Comparison of ENCODE assay signal across 13 cellular contexts in genomic region chr17:74373838-74374606, GRCh38. TPM values are rescaled to one million over a fixed set of nuclear protein-coding genes. Genes with fewer than 3 reads are reported as not detected.
DNase-seq lines count a peak whose midpoint lies in the region; ATAC-seq and TF ChIP-seq lines count a peak whose summit lies in the region.
"Had no signal": no experiment of that assay in that cellular context is flagged by ENCODE, and none has a peak within 500 bp of the region (broad histone marks: within the 10 kb centered on the region; RNA-seq: fewer than 3 reads in every experiment).

No MANE protein-coding gene starts in this region.

- TF ChIP-seq CTCF in right atrium auricular region (IDR thresholded peaks at IDR 0.05) (no peak), WTC11 (IDR thresholded peaks at IDR 0.05) (no peak)

- peaks cover 2% of the 10 kb centered on the region; the same call in 1 of the 2 replicates for H3K27me3 Mint-ChIP-seq in WTC11 (ENCODE audit: low read depth)

- peaks cover 0 to 5% of the 10 kb centered on the region in 2 donors for H3K4me1 ChIP-seq in right atrium auricular region
- H3K4me1 ChIP-seq: prostate gland had no signal

- H3K27ac Mint-ChIP-seq in WTC11: no peak overlapping the region; the same call in 1 of the 2 replicates
- H3K27ac Mint-ChIP-seq: immature natural killer cell had no signal

- POLR2A ChIA-PET in WTC11 (lab: Charles Lee): no interaction called here

- no peak overlapping the region for H3K4me3 Mint-ChIP-seq in WTC11
- H3K4me3 Mint-ChIP-seq: immature natural killer cell had no signal

- no peaks in the 10 kb centered on the region for H3K9me3 Mint-ChIP-seq in WTC11
- H3K9me3 Mint-ChIP-seq: immature natural killer cell had no signal

- H3K27ac ChIP-seq in right atrium auricular region: no peak overlapping the region
- H3K27ac ChIP-seq: prostate gland had no signal

- no peak for DNase-seq in Right ventricle myocardium superior
- no peak for DNase-seq in right atrium auricular region (ENCODE audit: low spot score)
- DNase-seq in WTC11 (ENCODE audit: low spot score): no peak
- peak; percentile 85 for DNase-seq in medulla oblongata (ENCODE audit: extremely low spot score)
- DNase-seq in OCI-M1 (lab: John Stamatoyannopoulos, UW): no peak
- DNase-seq: activated T-cell treated with anti-CD3 and anti-CD28 coated beads for 4 hours, immature natural killer cell had no signal

- no peaks in the 10 kb centered on the region for H3K9me3 ChIP-seq in right atrium auricular region
- H3K9me3 ChIP-seq: prostate gland had no signal

- CTCF ChIA-PET in WTC11 (lab: Charles Lee): interaction anchor here (0.6 to 2.5 kb wide), 13 partner anchors 11 to 192 kb away, joined by 3 to 19 read pairs (median 3); partner anchors contain the start of gene BTBD17

- H3K4me3 ChIP-seq in right atrium auricular region: no peak overlapping the region
- H3K4me3 ChIP-seq: prostate gland had no signal

- no peaks in the 10 kb centered on the region for H3K27me3 ChIP-seq in right atrium auricular region

- H3K36me3 ChIP-seq in right atrium auricular region: no peaks in the 10 kb centered on the region
- H3K36me3 ChIP-seq: prostate gland had no signal

- ATAC-seq in Right ventricle myocardium superior (ENCODE audit: poor library complexity) (peak; percentile 61), WTC11 (no peak), HG03457 (IDR thresholded peaks at IDR 0.05; ENCODE audit: unreplicated experiment) (no peak), HG03354 (IDR thresholded peaks at IDR 0.05; ENCODE audit: poor library complexity, severe bottlenecking, unreplicated experiment) (no peak), SK-N-SH treated with all-trans-retinoic acid at 6 μM for 48 hours (no peak)

- no peaks in the 10 kb centered on the region for H3K36me3 Mint-ChIP-seq in WTC11
- H3K36me3 Mint-ChIP-seq: immature natural killer cell had no signal

- intact Hi-C loops in Right ventricle myocardium superior (cut with DNase I): no loop called here

- H3K4me1 Mint-ChIP-seq in WTC11: peaks cover 6% of the 10 kb centered on the region

TF ChIP-seq in WTC11, 78 proteins besides CTCF, POLR2A, EP300 and RAD21:
- TF ChIP-seq ATF2 (CRISPR knock-in tag; IDR thresholded peaks at IDR 0.05; ENCODE audit: borderline replicate concordance, low read depth) (no peak), FOXP4 (CRISPR knock-in tag; IDR thresholded peaks at IDR 0.05) (no peak), OVOL2 (CRISPR knock-in tag; IDR thresholded peaks at IDR 0.05; ENCODE audit: borderline replicate concordance) (no peak), GABPB1 (CRISPR knock-in tag; IDR thresholded peaks at IDR 0.05) (peak; percentile 94)

TF ChIP-seq in SK-N-SH treated with all-trans-retinoic acid at 6 μM for 48 hours, 23 proteins besides CTCF, POLR2A, EP300 and RAD21:
- TF ChIP-seq BACH2 (CRISPR knock-in tag; IDR thresholded peaks at IDR 0.05; ENCODE audit: borderline replicate concordance): no peak
- no peak for TF ChIP-seq PPARA (CRISPR knock-in tag; IDR thresholded peaks at IDR 0.05; ENCODE audit: borderline replicate concordance)
- no peak for TF ChIP-seq OSR1 (CRISPR knock-in tag; IDR thresholded peaks at IDR 0.05)
- no peak for TF ChIP-seq ZFP30 (CRISPR knock-in tag; IDR thresholded peaks at IDR 0.05)
- TF ChIP-seq RARB (CRISPR knock-in tag; IDR thresholded peaks at IDR 0.05): no peak
- no peak for TF ChIP-seq CREB5 (CRISPR knock-in tag; IDR thresholded peaks at IDR 0.05; ENCODE audit: low read depth)
- TF ChIP-seq SNAI2 (CRISPR knock-in tag; IDR thresholded peaks at IDR 0.05): no peak
- no peak for TF ChIP-seq ZFP3 (CRISPR knock-in tag; IDR thresholded peaks at IDR 0.05)
- no peak for TF ChIP-seq ZNF8 (CRISPR knock-in tag; IDR thresholded peaks at IDR 0.05)
- no peak for TF ChIP-seq CSRNP3 (CRISPR knock-in tag; IDR thresholded peaks at IDR 0.05)
- no peak for TF ChIP-seq ZC3H10 (CRISPR knock-in tag; IDR thresholded peaks at IDR 0.05)
- TF ChIP-seq TCF4 (CRISPR knock-in tag; IDR thresholded peaks at IDR 0.05; ENCODE audit: borderline replicate concordance): no peak
- TF ChIP-seq CSDC2 (CRISPR knock-in tag; IDR thresholded peaks at IDR 0.05): no peak
- no peak for TF ChIP-seq ZNF565 (CRISPR knock-in tag; conservative IDR thresholded peaks at IDR 0.05; ENCODE audit: low read depth)
- TF ChIP-seq TSHZ2 (CRISPR knock-in tag; IDR thresholded peaks at IDR 0.05): no peak
- TF ChIP-seq ESRRG (CRISPR knock-in tag; IDR thresholded peaks at IDR 0.05): no peak
- no peak for TF ChIP-seq PATZ1 (CRISPR knock-in tag; IDR thresholded peaks at IDR 0.05; ENCODE audit: borderline replicate concordance)
- TF ChIP-seq TOX (CRISPR knock-in tag; IDR thresholded peaks at IDR 0.05; ENCODE audit: borderline replicate concordance): no peak

RNA-seq across cellular contexts. Expression of gene GPR142, which starts 6.7 kb away (rescaled TPM):
- total RNA-seq in Right ventricle myocardium superior (not detected), right atrium auricular region (not detected), WTC11 (2021) (0.25 to 0.73 TPM in 2 of 3 replicates, not detected in the other)
- total RNA-seq: epithelial cell of proximal tubule, RPMI7951 had no signal

RNA-seq across cellular contexts. Expression of gene BTBD17, which starts 12.4 kb away (rescaled TPM):
- total RNA-seq in Right ventricle myocardium superior (not detected), right atrium auricular region (not detected), WTC11 (2021) (0.94 to 2.1 TPM (median 2.0 TPM) in 3 replicates)
- total RNA-seq: epithelial cell of proximal tubule, prostate gland, RPMI7951 had no signal

RNA-seq across cellular contexts. Expression of gene KIF19, which starts 48.0 kb away (rescaled TPM):
- total RNA-seq in Right ventricle myocardium superior: 0.22 TPM
- under 1 TPM in 1 of 2 donors, not detected in 1; 0.30 TPM for total RNA-seq in right atrium auricular region
- total RNA-seq in WTC11 (2021): 0.44 to 0.80 TPM (median 0.60 TPM) in 3 replicates
- total RNA-seq: epithelial cell of proximal tubule, RPMI7951 had no signal

RNA-seq across cellular contexts. Expression of gene GPRC5C, which starts 57.9 kb away (rescaled TPM):
- total RNA-seq in Right ventricle myocardium superior (30.5 TPM), right atrium auricular region (10 to 100 TPM; 39.0 to 48.0 TPM), WTC11 (2021) (19.6 to 20.7 TPM (median 20.6 TPM) in 3 replicates)
